In the genomic region with DNA sequence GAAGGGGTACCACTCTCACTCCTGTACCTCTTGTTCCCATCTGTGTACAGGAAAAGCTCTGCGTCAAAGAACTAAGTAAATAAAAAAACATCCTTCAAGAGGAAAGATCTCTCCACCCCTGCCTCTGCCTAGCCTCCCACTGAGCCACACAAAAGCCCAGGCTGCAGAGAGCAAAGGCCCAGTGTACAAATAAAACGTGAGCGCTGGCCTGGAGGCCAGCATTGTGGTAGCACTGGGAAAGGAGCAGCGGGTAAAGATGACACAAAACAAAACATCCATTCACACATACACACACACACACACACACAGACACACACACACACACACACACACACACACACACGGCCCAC, we compare ENCODE assay signal across 10 cellular contexts. TPM values are rescaled to one million over a fixed set of nuclear protein-coding genes. Genes with fewer than 3 reads are reported as not detected.
A peak's percentile ranks its signal among the peaks of the same experiment; 100 is the strongest.
DNase-seq lines count a peak whose midpoint lies in the region; ATAC-seq and TF ChIP-seq lines count a peak whose summit lies in the region.
"Had no signal": no experiment of that assay in that cellular context is flagged by ENCODE, and none has a peak within 500 bp of the region (broad histone marks: within the 10 kb centered on the region; RNA-seq: fewer than 3 reads in every experiment).

No MANE protein-coding gene starts in this region.

- H3K36me3 Mint-ChIP-seq in activated CD4-positive, alpha-beta T cell treated with anti-CD3 and anti-CD28 coated beads, Interleukin-2, amount 10 ng/mL, durations not matched to agents 7 days and 5 days (ENCODE audit: low read depth) = peaks cover 83% of the 10 kb centered on the region
- H3K36me3 Mint-ChIP-seq in endodermal cell (ENCODE audit: low read depth) = peaks cover 65% of the 10 kb centered on the region
- peaks cover 65 to 83% of the 10 kb centered on the region in 2 donors for H3K36me3 Mint-ChIP-seq in stimulated activated naive B cell treated with anti-CD40 and anti-IgM and Interleukin-4, amounts not matched to agents 10 μg/mL and 1 μg/mL and 100 μg/mL, for 72 hours

- no peak for ATAC-seq in stimulated activated naive B cell treated with anti-CD40 and anti-IgM and Interleukin-4, amounts not matched to agents 10 μg/mL and 1 μg/mL and 100 μg/mL, for 72 hours (replicated peaks)
- ATAC-seq in mucosa of descending colon (no peak), HG03139 (IDR thresholded peaks at IDR 0.05; ENCODE audit: unreplicated experiment) (no peak)

- WGBS in endodermal cell (ENCODE audit: insufficient coverage in 1 of 2, insufficient read length in 1 of 2), 2 experiments = 40 to 77% methylated on average over 1 to 4 of the region's 5 CpGs

- H3K4me1 Mint-ChIP-seq in activated CD4-positive, alpha-beta T cell treated with anti-CD3 and anti-CD28 coated beads, Interleukin-2, amount 10 ng/mL, durations not matched to agents 7 days and 5 days = peaks cover 98% of the 10 kb centered on the region
- peaks cover 62% of the 10 kb centered on the region for H3K4me1 Mint-ChIP-seq in endodermal cell
- peaks cover 68 to 94% of the 10 kb centered on the region in 2 donors for H3K4me1 Mint-ChIP-seq in stimulated activated naive B cell treated with anti-CD40 and anti-IgM and Interleukin-4, amounts not matched to agents 10 μg/mL and 1 μg/mL and 100 μg/mL, for 72 hours

- POLR2A ChIA-PET in activated CD4-positive, alpha-beta T cell treated with anti-CD3 and anti-CD28 coated beads, Interleukin-2, amount 10 ng/mL, durations not matched to agents 7 days and 5 days (lab: Charles Lee) = no interaction called here
- POLR2A ChIA-PET in RWPE1 (lab: Yijun Ruan, JAX; ENCODE audit: low non-redundant PET) = no interaction called here

- H3K4me3 ChIP-seq in endodermal cell (ENCODE audit: low read length) = no peak overlapping the region
- H3K4me3 ChIP-seq in mucosa of descending colon = no peak overlapping the region

- no peaks in the 10 kb centered on the region for H3K27me3 Mint-ChIP-seq in activated CD4-positive, alpha-beta T cell treated with anti-CD3 and anti-CD28 coated beads, Interleukin-2, amount 10 ng/mL, durations not matched to agents 7 days and 5 days
- no peaks in the 10 kb centered on the region for H3K27me3 Mint-ChIP-seq in endodermal cell (ENCODE audit: insufficient read depth)
- no peaks in the 10 kb centered on the region for H3K27me3 Mint-ChIP-seq in stimulated activated naive B cell treated with anti-CD40 and anti-IgM and Interleukin-4, amounts not matched to agents 10 μg/mL and 1 μg/mL and 100 μg/mL, for 72 hours

- H3K9me3 ChIP-seq in endodermal cell (ENCODE audit: control insufficient read depth, low read length) = no peaks in the 10 kb centered on the region
- no peaks in the 10 kb centered on the region for H3K9me3 ChIP-seq in mucosa of descending colon
- H3K9me3 ChIP-seq: neutrophil had no signal

- no peak for DNase-seq in activated CD4-positive, alpha-beta T cell treated with anti-CD3 and anti-CD28 coated beads, Interleukin-2, amount 10 ng/mL, durations not matched to agents 7 days and 5 days
- DNase-seq in activated CD4-positive, alpha-beta T cell treated with anti-CD3 and anti-CD28 coated beads for 48 hours = no peak
- DNase-seq in RWPE1 (ENCODE audit: low spot score) (no peak), endodermal cell (no peak), mucosa of descending colon (no peak), occipital lobe (lab: John Stamatoyannopoulos, UW) (no peak)
- no peak for DNase-seq in stimulated activated naive B cell treated with anti-CD40 and anti-IgM and Interleukin-4, amounts not matched to agents 10 μg/mL and 1 μg/mL and 100 μg/mL, for 72 hours
- DNase-seq: stimulated activated CD4-positive, alpha-beta T cell treated with anti-CD3 and anti-CD28 coated beads, Interleukin-1b, Interleukin-23, amount 100 ng/mL, for 48 hours had no signal

- no peaks in the 10 kb centered on the region for H3K9me3 Mint-ChIP-seq in activated CD4-positive, alpha-beta T cell treated with anti-CD3 and anti-CD28 coated beads, Interleukin-2, amount 10 ng/mL, durations not matched to agents 7 days and 5 days
- H3K9me3 Mint-ChIP-seq in endodermal cell = no peaks in the 10 kb centered on the region
- H3K9me3 Mint-ChIP-seq in stimulated activated naive B cell treated with anti-CD40 and anti-IgM and Interleukin-4, amounts not matched to agents 10 μg/mL and 1 μg/mL and 100 μg/mL, for 72 hours = no peaks in the 10 kb centered on the region

- no peaks in the 10 kb centered on the region for H3K27me3 ChIP-seq in endodermal cell (ENCODE audit: control insufficient read depth, insufficient read depth, low read length, poor library complexity, severe bottlenecking)
- H3K27me3 ChIP-seq: neutrophil had no signal

- H3K9ac ChIP-seq in endodermal cell (ENCODE audit: extremely low read depth, low read length, poor library complexity, severe bottlenecking) = no peak overlapping the region

- intact Hi-C loops in mucosa of descending colon (cut with DNase I, micrococcal nuclease) = no loop called here

- H3K4me1 ChIP-seq in endodermal cell (ENCODE audit: control insufficient read depth, insufficient read depth, low read length) (peaks cover 29% of the 10 kb centered on the region), mucosa of descending colon (ENCODE audit: low read depth) (peaks cover 40% of the 10 kb centered on the region)

- no peak overlapping the region for H3K4me3 Mint-ChIP-seq in activated CD4-positive, alpha-beta T cell treated with anti-CD3 and anti-CD28 coated beads, Interleukin-2, amount 10 ng/mL, durations not matched to agents 7 days and 5 days
- no peak overlapping the region for H3K4me3 Mint-ChIP-seq in endodermal cell
- H3K4me3 Mint-ChIP-seq in stimulated activated naive B cell treated with anti-CD40 and anti-IgM and Interleukin-4, amounts not matched to agents 10 μg/mL and 1 μg/mL and 100 μg/mL, for 72 hours = no peak overlapping the region

- TF ChIP-seq CTCF in RWPE1 (conservative IDR thresholded peaks at IDR 0.05; ENCODE audit: low read depth) (no peak), endodermal cell (conservative IDR thresholded peaks at IDR 0.05) (no peak), mucosa of descending colon (IDR thresholded peaks at IDR 0.05) (no peak)

- H3K27ac ChIP-seq in RWPE1 (peak overlapping the region; percentile 98), endodermal cell (ENCODE audit: low read depth, low read length) (peak overlapping the region; percentile 69)

- H3K27ac Mint-ChIP-seq in activated CD4-positive, alpha-beta T cell treated with anti-CD3 and anti-CD28 coated beads, Interleukin-2, amount 10 ng/mL, durations not matched to agents 7 days and 5 days = peak overlapping the region; percentile 64
- H3K27ac Mint-ChIP-seq in endodermal cell = peak overlapping the region; percentile 79
- H3K27ac Mint-ChIP-seq in stimulated activated naive B cell treated with anti-CD40 and anti-IgM and Interleukin-4, amounts not matched to agents 10 μg/mL and 1 μg/mL and 100 μg/mL, for 72 hours = peak overlapping the region; percentile 66

- CTCF ChIA-PET in activated CD4-positive, alpha-beta T cell treated with anti-CD3 and anti-CD28 coated beads, Interleukin-2, amount 10 ng/mL, durations not matched to agents 7 days and 5 days (lab: Charles Lee) = interaction anchor here (1.2 to 4.8 kb wide), 2 partner anchors 9 to 13 kb away, joined by 3 to 13 read pairs; no protein-coding TSS in a partner anchor
- CTCF ChIA-PET in RWPE1 (lab: Yijun Ruan, JAX) = interaction anchor here (0.6 kb wide), 1 partner anchor 73 kb away, joined by 3 read pairs; no protein-coding TSS in a partner anchor

- H3K36me3 ChIP-seq in endodermal cell (ENCODE audit: control insufficient read depth, insufficient read depth, low read length) (peaks cover 87% of the 10 kb centered on the region), mucosa of descending colon (ENCODE audit: low read depth) (no peaks in the 10 kb centered on the region)

RNA-seq across cellular contexts. Expression of gene WDR1, which starts 13.6 kb away (rescaled TPM):
- total RNA-seq in activated CD4-positive, alpha-beta T cell treated with anti-CD3 and anti-CD28 coated beads, Interleukin-2, amount 10 ng/mL, durations not matched to agents 7 days and 5 days = 100 to 1,000 TPM; 452 to 454 TPM
- 100 to 1,000 TPM; 222 to 345 TPM for total RNA-seq in endodermal cell
- 127 TPM for polyA plus RNA-seq in endodermal cell (2013, experiment 1 of 2)
- polyA plus RNA-seq in endodermal cell (2013, experiment 2 of 2) = 106 TPM
- total RNA-seq in mucosa of descending colon = 100 to 1,000 TPM; 366 to 467 (median 380) TPM
- 75.5 TPM for total RNA-seq in occipital lobe
